12 cellular contexts compared by ENCODE assay signal in genomic region chr6:168157272-168158007, GRCh38.
DNase-seq lines count a peak whose midpoint lies in the region; ATAC-seq and TF ChIP-seq lines count a peak whose summit lies in the region.
"Had no signal": no experiment of that assay in that cellular context is flagged by ENCODE, and none has a peak within 500 bp of the region (broad histone marks: within the 10 kb centered on the region; RNA-seq: fewer than 3 reads in every experiment).

No MANE protein-coding gene starts in this region.

- H3K4me3 ChIP-seq in MG63 = no peak overlapping the region
- peak overlapping the region; percentile 30 for H3K4me3 ChIP-seq in osteoblast (ENCODE audit: insufficient read depth, low read length)
- H3K4me3 ChIP-seq: HAP-1 had no signal

- peak overlapping the region; percentile 67 for H3K4me2 ChIP-seq in osteoblast (ENCODE audit: insufficient read depth, low read length)

- H4K20me1 ChIP-seq in osteoblast (ENCODE audit: insufficient read depth, low read length) = no peaks in the 10 kb centered on the region

- peak overlapping the region; percentile 29 for H3K27ac ChIP-seq in epithelial cell of prostate
- H3K27ac ChIP-seq in osteoblast (ENCODE audit: low read depth, low read length) = peak overlapping the region; percentile 77

- H2AFZ ChIP-seq in osteoblast (ENCODE audit: low read length) = peak overlapping the region; percentile 31

- peak; percentile 38 for DNase-seq in DMS153 (lab: John Stamatoyannopoulos, UW)
- DNase-seq in MG63 = peak; percentile 96
- peak; percentile 58 for DNase-seq in epithelial cell of prostate (ENCODE audit: low read depth, low spot score)
- peak; percentile 91 for DNase-seq in osteoblast (ENCODE audit: insufficient read length, low spot score, missing footprints)
- no peak for DNase-seq in occipital lobe (lab: John Stamatoyannopoulos, UW)
- DNase-seq: activated naive CD8-positive, alpha-beta T cell treated with anti-CD3 and anti-CD28 coated beads, Interleukin-2, amount 50 U/mL, for 24 hours; Karpas-422; stimulated activated CD4-positive, alpha-beta T cell treated with anti-CD3 and anti-CD28 coated beads, Interleukin-4, amount 100 ng/mL, for 4 hours had no signal

- TF ChIP-seq CTCF in osteoblast (IDR thresholded peaks at IDR 0.05; ENCODE audit: extremely low read depth, low read depth, low read length) = no peak

- H3K27me3 ChIP-seq in MG63 = no peaks in the 10 kb centered on the region
- H3K27me3 ChIP-seq in osteoblast (ENCODE audit: insufficient read depth, low read length) = no peaks in the 10 kb centered on the region

- ATAC-seq in HG03175 (IDR thresholded peaks at IDR 0.05; ENCODE audit: unreplicated experiment) (no peak), GM19397 (IDR thresholded peaks at IDR 0.05; ENCODE audit: unreplicated experiment) (no peak), HG02884 (IDR thresholded peaks at IDR 0.05; ENCODE audit: unreplicated experiment) (no peak)
- ATAC-seq: activated naive CD8-positive, alpha-beta T cell treated with anti-CD3 and anti-CD28 coated beads, Interleukin-2, amount 50 U/mL, for 24 hours had no signal

- H3K79me2 ChIP-seq in osteoblast (ENCODE audit: insufficient read depth, low read length) = no peaks in the 10 kb centered on the region

- peaks cover 25% of the 10 kb centered on the region for H3K4me1 ChIP-seq in osteoblast (ENCODE audit: insufficient read depth, low read length)
- H3K4me1 ChIP-seq: HAP-1 had no signal

- H3K9me3 ChIP-seq in MG63 (no peaks in the 10 kb centered on the region), osteoblast (ENCODE audit: low read depth, low read length) (no peaks in the 10 kb centered on the region)
- H3K9me3 ChIP-seq: HAP-1 had no signal

- H3K36me3 ChIP-seq in MG63 (no peaks in the 10 kb centered on the region), osteoblast (ENCODE audit: insufficient read depth, low read length) (no peaks in the 10 kb centered on the region)
- H3K36me3 ChIP-seq: HAP-1 had no signal
